Comparison of ENCODE assay signal across 8 cellular contexts in the genomic region with DNA sequence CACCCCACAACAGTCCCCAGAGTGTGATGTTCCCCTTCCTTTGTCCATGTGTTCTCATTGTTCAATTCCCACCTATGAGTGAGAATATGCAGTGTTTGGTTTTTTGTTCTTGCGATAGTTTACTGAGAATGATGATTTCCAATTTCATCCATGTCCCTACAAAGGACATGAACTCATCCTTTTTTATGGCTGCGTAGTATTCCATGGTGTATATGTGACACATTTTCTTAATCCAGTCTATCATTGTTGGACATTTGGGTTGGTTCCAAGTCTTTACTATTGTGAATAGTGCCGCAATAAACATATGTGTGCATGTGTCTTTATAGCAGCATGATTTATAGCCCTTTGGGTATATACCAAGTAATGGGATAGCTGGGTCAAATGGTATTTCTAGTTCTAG. TPM values are rescaled to one million over a fixed set of nuclear protein-coding genes. Genes with fewer than 3 reads are reported as not detected.
"Had no signal": no experiment of that assay in that cellular context is flagged by ENCODE, and none has a peak within 500 bp of the region (broad histone marks: within the 10 kb centered on the region; RNA-seq: fewer than 3 reads in every experiment).

No MANE protein-coding gene starts in this region.

RNA-seq across cellular contexts. Expression of gene MASP2, which starts 36.7 kb away (rescaled TPM):
- total RNA-seq: PC-9, Peyer's patch, Right ventricle myocardium inferior, Right ventricle myocardium superior, RPMI7951, SJSA1, SK-MEL-5 had no signal
- polyA plus RNA-seq: SK-N-SH had no signal
